Comparison of ENCODE assay signal across 1 cellular context in the genomic region with DNA sequence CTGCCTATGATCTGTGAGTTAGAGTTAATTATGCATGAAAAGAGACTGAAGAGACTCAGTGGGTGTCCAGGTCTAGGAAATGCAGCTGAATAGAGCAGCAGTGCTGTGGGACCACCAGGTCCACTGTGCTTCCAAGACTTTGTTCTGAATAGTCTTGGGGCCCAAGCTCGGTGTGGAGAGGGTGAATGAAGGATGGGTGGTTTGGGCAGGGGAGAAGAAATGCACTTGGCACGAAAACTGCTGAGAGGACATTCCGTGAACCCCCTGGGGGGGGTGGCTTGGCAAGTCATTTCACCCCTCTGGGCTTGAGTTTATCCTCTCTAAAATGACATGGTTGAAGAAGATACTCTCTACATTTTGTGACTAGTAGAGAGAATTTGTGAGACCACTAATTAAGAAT.
TF ChIP-seq lines count a peak whose summit lies in the region.

No MANE protein-coding gene starts in this region.

TF ChIP-seq in GM12878, 131 proteins besides CTCF, POLR2A, EP300 and RAD21:
- TF ChIP-seq, protein P1, sequence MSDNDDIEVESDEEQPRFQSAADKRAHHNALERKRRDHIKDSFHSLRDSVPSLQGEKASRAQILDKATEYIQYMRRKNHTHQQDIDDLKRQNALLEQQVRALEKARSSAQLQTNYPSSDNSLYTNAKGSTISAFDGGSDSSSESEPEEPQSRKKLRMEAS (IDR thresholded peaks at IDR 0.05; ENCODE audit: low read depth, low read length), result no peak
- TF ChIP-seq RB1 (IDR thresholded peaks at IDR 0.05; ENCODE audit: borderline replicate concordance), result no peak
- no peak for TF ChIP-seq FOXK2 (IDR thresholded peaks at IDR 0.05)
- no peak for TF ChIP-seq POLR2AphosphoS2 (IDR thresholded peaks at IDR 0.05; ENCODE audit: low read depth, low read length)
- TF ChIP-seq ETV6 (conservative IDR thresholded peaks at IDR 0.05 in 1 of 2, IDR thresholded peaks at IDR 0.05 in 1 of 2; ENCODE audit: borderline replicate concordance in 1 of 2, low read depth in 1 of 2), result no peak
- no peak for TF ChIP-seq SMAD5 (IDR thresholded peaks at IDR 0.05; ENCODE audit: low read depth)
- TF ChIP-seq GATAD2B (conservative IDR thresholded peaks at IDR 0.05; ENCODE audit: low read depth), result no peak
- no peak for TF ChIP-seq TCF7 (IDR thresholded peaks at IDR 0.05; ENCODE audit: borderline replicate concordance)
- TF ChIP-seq, protein P2, sequence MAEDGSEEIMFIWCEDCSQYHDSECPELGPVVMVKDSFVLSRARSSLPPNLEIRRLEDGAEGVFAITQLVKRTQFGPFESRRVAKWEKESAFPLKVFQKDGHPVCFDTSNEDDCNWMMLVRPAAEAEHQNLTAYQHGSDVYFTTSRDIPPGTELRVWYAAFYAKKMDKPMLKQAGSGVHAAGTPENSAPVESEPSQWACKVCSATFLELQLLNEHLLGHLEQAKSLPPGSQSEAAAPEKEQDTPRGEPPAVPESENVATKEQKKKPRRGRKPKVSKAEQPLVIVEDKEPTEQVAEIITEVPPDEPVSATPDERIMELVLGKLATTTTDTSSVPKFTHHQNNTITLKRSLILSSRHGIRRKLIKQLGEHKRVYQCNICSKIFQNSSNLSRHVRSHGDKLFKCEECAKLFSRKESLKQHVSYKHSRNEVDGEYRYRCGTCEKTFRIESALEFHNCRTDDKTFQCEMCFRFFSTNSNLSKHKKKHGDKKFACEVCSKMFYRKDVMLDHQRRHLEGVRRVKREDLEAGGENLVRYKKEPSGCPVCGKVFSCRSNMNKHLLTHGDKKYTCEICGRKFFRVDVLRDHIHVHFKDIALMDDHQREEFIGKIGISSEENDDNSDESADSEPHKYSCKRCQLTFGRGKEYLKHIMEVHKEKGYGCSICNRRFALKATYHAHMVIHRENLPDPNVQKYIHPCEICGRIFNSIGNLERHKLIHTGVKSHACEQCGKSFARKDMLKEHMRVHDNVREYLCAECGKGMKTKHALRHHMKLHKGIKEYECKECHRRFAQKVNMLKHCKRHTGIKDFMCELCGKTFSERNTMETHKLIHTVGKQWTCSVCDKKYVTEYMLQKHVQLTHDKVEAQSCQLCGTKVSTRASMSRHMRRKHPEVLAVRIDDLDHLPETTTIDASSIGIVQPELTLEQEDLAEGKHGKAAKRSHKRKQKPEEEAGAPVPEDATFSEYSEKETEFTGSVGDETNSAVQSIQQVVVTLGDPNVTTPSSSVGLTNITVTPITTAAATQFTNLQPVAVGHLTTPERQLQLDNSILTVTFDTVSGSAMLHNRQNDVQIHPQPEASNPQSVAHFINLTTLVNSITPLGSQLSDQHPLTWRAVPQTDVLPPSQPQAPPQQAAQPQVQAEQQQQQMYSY (CRISPR knock-in tag; IDR thresholded peaks at IDR 0.05), result no peak
- TF ChIP-seq SPI1 (IDR thresholded peaks at IDR 0.05; ENCODE audit: borderline replicate concordance, insufficient read depth, low read depth, low read length), result no peak
- TF ChIP-seq, protein P3, sequence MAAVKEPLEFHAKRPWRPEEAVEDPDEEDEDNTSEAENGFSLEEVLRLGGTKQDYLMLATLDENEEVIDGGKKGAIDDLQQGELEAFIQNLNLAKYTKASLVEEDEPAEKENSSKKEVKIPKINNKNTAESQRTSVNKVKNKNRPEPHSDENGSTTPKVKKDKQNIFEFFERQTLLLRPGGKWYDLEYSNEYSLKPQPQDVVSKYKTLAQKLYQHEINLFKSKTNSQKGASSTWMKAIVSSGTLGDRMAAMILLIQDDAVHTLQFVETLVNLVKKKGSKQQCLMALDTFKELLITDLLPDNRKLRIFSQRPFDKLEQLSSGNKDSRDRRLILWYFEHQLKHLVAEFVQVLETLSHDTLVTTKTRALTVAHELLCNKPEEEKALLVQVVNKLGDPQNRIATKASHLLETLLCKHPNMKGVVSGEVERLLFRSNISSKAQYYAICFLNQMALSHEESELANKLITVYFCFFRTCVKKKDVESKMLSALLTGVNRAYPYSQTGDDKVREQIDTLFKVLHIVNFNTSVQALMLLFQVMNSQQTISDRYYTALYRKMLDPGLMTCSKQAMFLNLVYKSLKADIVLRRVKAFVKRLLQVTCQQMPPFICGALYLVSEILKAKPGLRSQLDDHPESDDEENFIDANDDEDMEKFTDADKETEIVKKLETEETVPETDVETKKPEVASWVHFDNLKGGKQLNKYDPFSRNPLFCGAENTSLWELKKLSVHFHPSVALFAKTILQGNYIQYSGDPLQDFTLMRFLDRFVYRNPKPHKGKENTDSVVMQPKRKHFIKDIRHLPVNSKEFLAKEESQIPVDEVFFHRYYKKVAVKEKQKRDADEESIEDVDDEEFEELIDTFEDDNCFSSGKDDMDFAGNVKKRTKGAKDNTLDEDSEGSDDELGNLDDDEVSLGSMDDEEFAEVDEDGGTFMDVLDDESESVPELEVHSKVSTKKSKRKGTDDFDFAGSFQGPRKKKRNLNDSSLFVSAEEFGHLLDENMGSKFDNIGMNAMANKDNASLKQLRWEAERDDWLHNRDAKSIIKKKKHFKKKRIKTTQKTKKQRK (IDR thresholded peaks at IDR 0.05; ENCODE audit: low read depth, low read length), result no peak
- TF ChIP-seq SIX5 (IDR thresholded peaks at IDR 0.05; ENCODE audit: low read depth, low read length, severe bottlenecking), result no peak
- no peak for TF ChIP-seq KDM1A (IDR thresholded peaks at IDR 0.05; ENCODE audit: borderline replicate concordance)
- TF ChIP-seq POU2F2 (IDR thresholded peaks at IDR 0.05; ENCODE audit: borderline replicate concordance, low read depth, low read length), result no peak
- TF ChIP-seq MXI1 (IDR thresholded peaks at IDR 0.05; ENCODE audit: low read depth, low read length), result no peak
- TF ChIP-seq, protein P4, sequence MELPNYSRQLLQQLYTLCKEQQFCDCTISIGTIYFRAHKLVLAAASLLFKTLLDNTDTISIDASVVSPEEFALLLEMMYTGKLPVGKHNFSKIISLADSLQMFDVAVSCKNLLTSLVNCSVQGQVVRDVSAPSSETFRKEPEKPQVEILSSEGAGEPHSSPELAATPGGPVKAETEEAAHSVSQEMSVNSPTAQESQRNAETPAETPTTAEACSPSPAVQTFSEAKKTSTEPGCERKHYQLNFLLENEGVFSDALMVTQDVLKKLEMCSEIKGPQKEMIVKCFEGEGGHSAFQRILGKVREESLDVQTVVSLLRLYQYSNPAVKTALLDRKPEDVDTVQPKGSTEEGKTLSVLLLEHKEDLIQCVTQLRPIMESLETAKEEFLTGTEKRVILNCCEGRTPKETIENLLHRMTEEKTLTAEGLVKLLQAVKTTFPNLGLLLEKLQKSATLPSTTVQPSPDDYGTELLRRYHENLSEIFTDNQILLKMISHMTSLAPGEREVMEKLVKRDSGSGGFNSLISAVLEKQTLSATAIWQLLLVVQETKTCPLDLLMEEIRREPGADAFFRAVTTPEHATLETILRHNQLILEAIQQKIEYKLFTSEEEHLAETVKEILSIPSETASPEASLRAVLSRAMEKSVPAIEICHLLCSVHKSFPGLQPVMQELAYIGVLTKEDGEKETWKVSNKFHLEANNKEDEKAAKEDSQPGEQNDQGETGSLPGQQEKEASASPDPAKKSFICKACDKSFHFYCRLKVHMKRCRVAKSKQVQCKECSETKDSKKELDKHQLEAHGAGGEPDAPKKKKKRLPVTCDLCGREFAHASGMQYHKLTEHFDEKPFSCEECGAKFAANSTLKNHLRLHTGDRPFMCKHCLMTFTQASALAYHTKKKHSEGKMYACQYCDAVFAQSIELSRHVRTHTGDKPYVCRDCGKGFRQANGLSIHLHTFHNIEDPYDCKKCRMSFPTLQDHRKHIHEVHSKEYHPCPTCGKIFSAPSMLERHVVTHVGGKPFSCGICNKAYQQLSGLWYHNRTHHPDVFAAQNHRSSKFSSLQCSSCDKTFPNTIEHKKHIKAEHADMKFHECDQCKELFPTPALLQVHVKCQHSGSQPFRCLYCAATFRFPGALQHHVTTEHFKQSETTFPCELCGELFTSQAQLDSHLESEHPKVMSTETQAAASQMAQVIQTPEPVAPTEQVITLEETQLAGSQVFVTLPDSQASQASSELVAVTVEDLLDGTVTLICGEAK (IDR thresholded peaks at IDR 0.05; ENCODE audit: borderline replicate concordance), result no peak
- TF ChIP-seq SUZ12 (IDR thresholded peaks at IDR 0.05; ENCODE audit: unreplicated experiment), result no peak
